17 cellular contexts compared by ENCODE assay signal in genomic region chr17:4335185-4335584, GRCh38. TPM values are rescaled to one million over a fixed set of nuclear protein-coding genes. Genes with fewer than 3 reads are reported as not detected.
DNase-seq lines count a peak whose midpoint lies in the region; ATAC-seq and TF ChIP-seq lines count a peak whose summit lies in the region.
"Had no signal": no experiment of that assay in that cellular context is flagged by ENCODE, and none has a peak within 500 bp of the region (broad histone marks: within the 10 kb centered on the region; RNA-seq: fewer than 3 reads in every experiment).

No MANE protein-coding gene starts in this region.

- CTCF ChIA-PET in activated CD4-positive, alpha-beta T cell treated with anti-CD3 and anti-CD28 coated beads for 36 hours (lab: Charles Lee) = no interaction called here

- H3K27me3 Mint-ChIP-seq in activated CD4-positive, alpha-beta T cell treated with anti-CD3 and anti-CD28 coated beads for 36 hours = no peaks in the 10 kb centered on the region
- no peaks in the 10 kb centered on the region for H3K27me3 Mint-ChIP-seq in activated T-helper 17 cell treated with anti-CD3 and anti-CD28 coated beads, Interleukin-2, amount 50 U/mL, for 72 hours
- no peaks in the 10 kb centered on the region for H3K27me3 Mint-ChIP-seq in nephron progenitor cell (ENCODE audit: low read depth, poor library complexity)

- peaks cover 65% of the 10 kb centered on the region for H3K4me1 ChIP-seq in DOHH2 (ENCODE audit: control insufficient read depth, low read length)

- no peaks in the 10 kb centered on the region for H3K9me3 Mint-ChIP-seq in activated CD4-positive, alpha-beta T cell treated with anti-CD3 and anti-CD28 coated beads for 36 hours (ENCODE audit: low read depth)
- H3K9me3 Mint-ChIP-seq in activated T-helper 17 cell treated with anti-CD3 and anti-CD28 coated beads, Interleukin-2, amount 50 U/mL, for 72 hours = no peaks in the 10 kb centered on the region
- no peaks in the 10 kb centered on the region for H3K9me3 Mint-ChIP-seq in nephron progenitor cell

- TF ChIP-seq CTCF in DOHH2 (IDR thresholded peaks at IDR 0.05; ENCODE audit: low read depth, low read length, poor library complexity, severe bottlenecking) (no peak), nephron progenitor cell (IDR thresholded peaks at IDR 0.05) (no peak)

- ATAC-seq in activated CD4-positive, alpha-beta T cell treated with anti-CD3 and anti-CD28 coated beads for 36 hours = no peak
- ATAC-seq in activated T-helper 17 cell treated with anti-CD3 and anti-CD28 coated beads, Interleukin-2, amount 50 U/mL, for 72 hours (replicated peaks) = peak; percentile 68
- ATAC-seq in GM21423 (IDR thresholded peaks at IDR 0.05; ENCODE audit: unreplicated experiment) (no peak), GM19452 (IDR thresholded peaks at IDR 0.05; ENCODE audit: unreplicated experiment) (no peak)
- ATAC-seq: left lobe of liver, SK-N-SH treated with all-trans-retinoic acid at 6 μM for 48 hours had no signal

- peaks cover 36% of the 10 kb centered on the region for H4K20me1 ChIP-seq in DOHH2 (ENCODE audit: control insufficient read depth, insufficient read depth, low read depth, low read length)

- POLR2A ChIA-PET in activated CD4-positive, alpha-beta T cell treated with anti-CD3 and anti-CD28 coated beads for 36 hours (lab: Charles Lee) = no interaction called here

- H3K9me2 ChIP-seq in DOHH2 (replicated peaks; ENCODE audit: control insufficient read depth, low read length) = no peaks in the 10 kb centered on the region

- H3K4me3 Mint-ChIP-seq in activated CD4-positive, alpha-beta T cell treated with anti-CD3 and anti-CD28 coated beads for 36 hours = peak overlapping the region; percentile 36
- H3K4me3 Mint-ChIP-seq in activated T-helper 17 cell treated with anti-CD3 and anti-CD28 coated beads, Interleukin-2, amount 50 U/mL, for 72 hours = peak overlapping the region; percentile 65
- no peak overlapping the region for H3K4me3 Mint-ChIP-seq in nephron progenitor cell

- no peak overlapping the region for H3K4me3 ChIP-seq in DOHH2 (ENCODE audit: low read length)
- H3K4me3 ChIP-seq: Peyer's patch had no signal

- peaks cover 30% of the 10 kb centered on the region for H3F3A ChIP-seq in DOHH2 (ENCODE audit: control insufficient read depth, insufficient read depth)

- no peaks in the 10 kb centered on the region for H3K9me3 ChIP-seq in DOHH2 (ENCODE audit: control insufficient read depth, insufficient read depth, low read length)
- H3K9me3 ChIP-seq: Peyer's patch had no signal

- peaks cover 100% of the 10 kb centered on the region for H3K79me2 ChIP-seq in DOHH2 (ENCODE audit: control insufficient read depth, low read length)

- intact Hi-C loops in activated CD4-positive, alpha-beta T cell treated with anti-CD3 and anti-CD28 coated beads for 36 hours (cut with DNase I, micrococcal nuclease) = no loop called here

- DNase-seq in activated CD4-positive, alpha-beta T cell treated with anti-CD3 and anti-CD28 coated beads for 36 hours = no peak
- no peak for DNase-seq in activated CD4-positive, alpha-beta T cell treated with anti-CD3 and anti-CD28 coated beads for 1 hour
- DNase-seq in nephron progenitor cell = no peak
- DNase-seq in DMS 273 (lab: John Stamatoyannopoulos, UW; ENCODE audit: unreplicated experiment) = no peak
- DNase-seq: amygdala, C1 segment of cervical spinal cord, EL, foreskin fibroblast, NCI-H2107, NCI-H526 treated with DMSO at 0.1 percent for 48 hours, Peyer's patch had no signal

- H3K27me3 ChIP-seq in DOHH2 (ENCODE audit: control insufficient read depth, low read length) = no peaks in the 10 kb centered on the region
- H3K27me3 ChIP-seq: Peyer's patch had no signal

- H3K4me1 Mint-ChIP-seq in activated CD4-positive, alpha-beta T cell treated with anti-CD3 and anti-CD28 coated beads for 36 hours = peaks cover 55% of the 10 kb centered on the region
- H3K4me1 Mint-ChIP-seq in activated T-helper 17 cell treated with anti-CD3 and anti-CD28 coated beads, Interleukin-2, amount 50 U/mL, for 72 hours = peaks cover 32% of the 10 kb centered on the region
- peaks cover 31% of the 10 kb centered on the region for H3K4me1 Mint-ChIP-seq in nephron progenitor cell

- peak overlapping the region; percentile 6 for H3K27ac ChIP-seq in DOHH2 (ENCODE audit: low read depth, low read length)
- H3K27ac ChIP-seq: Peyer's patch had no signal

- H3K4me2 ChIP-seq in DOHH2 (ENCODE audit: low read length) = peak overlapping the region; percentile 9

- H3K36me3 Mint-ChIP-seq in activated CD4-positive, alpha-beta T cell treated with anti-CD3 and anti-CD28 coated beads for 36 hours (ENCODE audit: low read depth) = peaks cover 3% of the 10 kb centered on the region
- H3K36me3 Mint-ChIP-seq in activated T-helper 17 cell treated with anti-CD3 and anti-CD28 coated beads, Interleukin-2, amount 50 U/mL, for 72 hours (ENCODE audit: low read depth) = no peaks in the 10 kb centered on the region
- H3K36me3 Mint-ChIP-seq in nephron progenitor cell (ENCODE audit: low read depth) = peaks cover 5% of the 10 kb centered on the region

- peaks cover 62% of the 10 kb centered on the region for H3K36me3 ChIP-seq in DOHH2 (ENCODE audit: control insufficient read depth, low read length)
- H3K36me3 ChIP-seq: Peyer's patch had no signal

- peak overlapping the region; percentile 87 for H3K27ac Mint-ChIP-seq in activated CD4-positive, alpha-beta T cell treated with anti-CD3 and anti-CD28 coated beads for 36 hours
- H3K27ac Mint-ChIP-seq in activated T-helper 17 cell treated with anti-CD3 and anti-CD28 coated beads, Interleukin-2, amount 50 U/mL, for 72 hours = peak overlapping the region; percentile 67
- peak overlapping the region; percentile 1 for H3K27ac Mint-ChIP-seq in nephron progenitor cell

RNA-seq across cellular contexts. Expression of gene UBE2G1, which starts 31.3 kb away (rescaled TPM):
- 10 to 100 TPM; 51.0 to 52.9 TPM for total RNA-seq in activated CD4-positive, alpha-beta T cell treated with anti-CD3 and anti-CD28 coated beads for 36 hours
- 10 to 100 TPM; 40.6 to 65.4 TPM for total RNA-seq in activated T-helper 17 cell treated with anti-CD3 and anti-CD28 coated beads, Interleukin-2, amount 50 U/mL, for 72 hours

Comparison
In these comparisons a context has a peak if more than half of its experiments do, and no peak if none do; other contexts are left out.
1. H3K27ac Mint-ChIP-seq: peak in every context shown above with its lines; median percentile 87 in activated CD4-positive, alpha-beta T cell treated with anti-CD3 and anti-CD28 coated beads for 36 hours; 67 in activated T-helper 17 cell treated with anti-CD3 and anti-CD28 coated beads, Interleukin-2, amount 50 U/mL, for 72 hours; 1 in nephron progenitor cell.